Comparison of ENCODE assay signal across 1 cellular context in genomic region chr15:52078197-52078875, GRCh38.
TF ChIP-seq lines count a peak whose summit lies in the region.

No MANE protein-coding gene starts in this region.

TF ChIP-seq in H1, 55 proteins besides CTCF, POLR2A, EP300 and RAD21:
- no peak for TF ChIP-seq RBBP5 (IDR thresholded peaks at IDR 0.05; ENCODE audit: borderline replicate concordance, low read depth, low read length)
- TF ChIP-seq ZNF274 (IDR thresholded peaks at IDR 0.05; ENCODE audit: borderline replicate concordance, extremely low read depth, low read length), result no peak
- TF ChIP-seq SP2 (IDR thresholded peaks at IDR 0.05; ENCODE audit: low read length), result no peak
